Comparison of ENCODE assay signal across 18 cellular contexts in the genomic region with DNA sequence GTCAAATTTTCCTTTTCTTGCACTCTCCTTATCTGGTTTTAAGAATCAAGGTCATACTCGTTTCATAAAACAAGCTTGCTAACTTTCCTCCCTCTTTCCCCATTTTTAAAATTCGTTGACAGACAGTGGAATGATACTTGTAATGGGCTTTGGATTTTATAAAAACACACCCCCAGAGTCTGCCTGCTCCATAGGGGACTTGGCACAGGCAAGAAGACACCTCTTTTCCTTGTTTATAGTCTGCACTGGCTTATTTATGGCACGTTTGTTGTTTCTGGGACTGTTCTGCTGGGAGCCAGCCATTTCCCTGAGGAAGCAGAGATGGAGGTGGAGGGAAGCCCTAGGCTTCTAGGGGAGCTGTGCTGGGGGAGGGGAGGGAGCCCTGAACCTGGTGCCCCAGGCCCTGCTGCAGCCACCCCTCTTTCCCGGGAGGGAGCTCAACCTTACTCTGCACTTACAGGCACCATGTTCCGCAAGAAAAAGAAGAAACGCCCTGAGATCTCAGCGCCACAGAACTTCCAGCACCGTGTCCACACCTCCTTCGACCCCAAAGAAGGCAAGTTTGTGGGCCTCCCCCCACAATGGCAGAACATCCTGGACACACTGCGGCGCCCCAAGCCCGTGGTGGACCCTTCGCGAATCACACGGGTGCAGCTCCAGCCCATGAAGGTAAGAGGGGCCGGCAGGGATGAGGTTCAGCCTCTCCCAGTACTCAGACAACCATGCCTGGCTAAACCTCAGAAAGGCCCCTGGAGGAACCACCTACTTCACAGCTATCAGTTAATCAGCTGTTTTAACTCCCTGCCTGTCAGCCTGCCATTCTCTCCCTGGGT. TPM values are rescaled to one million over a fixed set of nuclear protein-coding genes. Genes with fewer than 3 reads are reported as not detected.
DNase-seq lines count a peak whose midpoint lies in the region; ATAC-seq and TF ChIP-seq lines count a peak whose summit lies in the region.
"Had no signal": no experiment of that assay in that cellular context is flagged by ENCODE, and none has a peak within 500 bp of the region (broad histone marks: within the 10 kb centered on the region; RNA-seq: fewer than 3 reads in every experiment).

No MANE protein-coding gene starts in this region.

- peaks cover 0 to 25% of the 10 kb centered on the region in 2 donors for H3K4me1 ChIP-seq in uterus

- peak overlapping the region; percentile 27; the same call in 1 of the 2 replicates for H3K27ac ChIP-seq in SK-N-MC
- H3K27ac ChIP-seq in uterus: peak overlapping the region; percentile 78 to 94
- H3K27ac ChIP-seq: BLaER1 treated with 17β-estradiol and CSF1 and Interleukin-3, amounts not matched to agents 10 nM and 100 nM had no signal

- ATAC-seq in HG03159 (IDR thresholded peaks at IDR 0.05; ENCODE audit: unreplicated experiment): no peak
- ATAC-seq: CD8-positive, alpha-beta T cell had no signal

- H3K27me3 Mint-ChIP-seq in nephron (ENCODE audit: low read depth): peaks cover 12% of the 10 kb centered on the region

- no peaks in the 10 kb centered on the region for H3K27me3 ChIP-seq in uterus
- H3K27me3 ChIP-seq: BLaER1 treated with 17β-estradiol and CSF1 and Interleukin-3, amounts not matched to agents 10 nM and 100 nM had no signal

- TF ChIP-seq POLR2A in uterus (IDR thresholded peaks at IDR 0.05): no peak

- no peak for DNase-seq in HEK293T (ENCODE audit: extremely low spot score)
- DNase-seq in SK-N-MC (ENCODE audit: low read depth, low spot score): no peak
- peak in 1 of 2 donors; percentile 42 for DNase-seq in uterus
- DNase-seq in activated CD4-positive, alpha-beta T cell treated with anti-CD3 and anti-CD28 coated beads for 48 hours: no peak
- DNase-seq in NCI-H2081 (lab: John Stamatoyannopoulos, UW): no peak
- DNase-seq: CD8-positive, alpha-beta T cell; NCI-H1417 treated with DMSO at 0.1 percent for 48 hours; NCI-H187 treated with DMSO at 0.1 percent for 48 hours; NCI-H510A treated with DMSO at 0.1 percent for 48 hours; NCI-H82; SHP77 treated with DMSO at 0.1 percent for 48 hours had no signal

- peak overlapping the region; percentile 23 to 43 (median 24) for H3K27ac Mint-ChIP-seq in nephron
- H3K27ac Mint-ChIP-seq: CD8-positive, alpha-beta T cell had no signal

- POLR2A ChIA-PET in HEK293T (lab: Yijun Ruan, JAX): interaction anchor here (1.2 kb wide), 1 partner anchor 9 kb away, joined by 3 read pairs; no protein-coding TSS in a partner anchor

- no peaks in the 10 kb centered on the region for H3K36me3 ChIP-seq in SK-N-MC (ENCODE audit: insufficient read depth, low read length)
- no peaks in the 10 kb centered on the region for H3K36me3 ChIP-seq in uterus
- H3K36me3 ChIP-seq: BLaER1 treated with 17β-estradiol and CSF1 and Interleukin-3, amounts not matched to agents 10 nM and 100 nM had no signal

- intact Hi-C loops in uterus (cut with DNase I; ENCODE audit: low total_unique reads): no loop called here

- H3K4me3 ChIP-seq in SK-N-MC (no peak overlapping the region), uterus (no peak overlapping the region)
- H3K4me3 ChIP-seq: BLaER1 treated with 17β-estradiol and CSF1 and Interleukin-3, amounts not matched to agents 10 nM and 100 nM had no signal

- H3K36me3 Mint-ChIP-seq in nephron (ENCODE audit: low read depth): no peaks in the 10 kb centered on the region
- H3K36me3 Mint-ChIP-seq: CD8-positive, alpha-beta T cell had no signal

- TF ChIP-seq CTCF in nephron (IDR thresholded peaks at IDR 0.05; ENCODE audit: unreplicated experiment in 3 of 3) (no peak), uterus (IDR thresholded peaks at IDR 0.05) (no peak)

- peaks cover 2% of the 10 kb centered on the region for H3K9me3 Mint-ChIP-seq in nephron
- H3K9me3 Mint-ChIP-seq: CD8-positive, alpha-beta T cell had no signal

- peaks cover 32% of the 10 kb centered on the region for H3K4me1 Mint-ChIP-seq in nephron

- H3K9me3 ChIP-seq in SK-N-MC (ENCODE audit: low read depth, low read length) (no peaks in the 10 kb centered on the region), uterus (no peaks in the 10 kb centered on the region)
- H3K9me3 ChIP-seq: BLaER1 treated with 17β-estradiol and CSF1 and Interleukin-3, amounts not matched to agents 10 nM and 100 nM had no signal

- H3K9ac ChIP-seq in SK-N-MC (ENCODE audit: insufficient read length): no peak overlapping the region
- H3K9ac ChIP-seq: BLaER1 treated with 17β-estradiol and CSF1 and Interleukin-3, amounts not matched to agents 10 nM and 100 nM had no signal

- CTCF ChIA-PET in HEK293T (lab: Yijun Ruan, JAX): interaction anchor here (0.6 to 5.1 kb wide), 5 partner anchors 9 to 160 kb away, joined by 3 to 34 read pairs (median 4); no protein-coding TSS in a partner anchor

- no peak overlapping the region for H3K4me3 Mint-ChIP-seq in nephron
- H3K4me3 Mint-ChIP-seq: CD8-positive, alpha-beta T cell had no signal

TF ChIP-seq in HEK293T, 16 proteins besides CTCF, POLR2A, EP300 and RAD21:
- TF ChIP-seq NFRKB (IDR thresholded peaks at IDR 0.05): no peak
- TF ChIP-seq ZNF384 (IDR thresholded peaks at IDR 0.05): no peak
- TF ChIP-seq FOXK2 (IDR thresholded peaks at IDR 0.05): no peak
- TF ChIP-seq LEF1 (IDR thresholded peaks at IDR 0.05; ENCODE audit: borderline replicate concordance): no peak
- TF ChIP-seq, protein P1, sequence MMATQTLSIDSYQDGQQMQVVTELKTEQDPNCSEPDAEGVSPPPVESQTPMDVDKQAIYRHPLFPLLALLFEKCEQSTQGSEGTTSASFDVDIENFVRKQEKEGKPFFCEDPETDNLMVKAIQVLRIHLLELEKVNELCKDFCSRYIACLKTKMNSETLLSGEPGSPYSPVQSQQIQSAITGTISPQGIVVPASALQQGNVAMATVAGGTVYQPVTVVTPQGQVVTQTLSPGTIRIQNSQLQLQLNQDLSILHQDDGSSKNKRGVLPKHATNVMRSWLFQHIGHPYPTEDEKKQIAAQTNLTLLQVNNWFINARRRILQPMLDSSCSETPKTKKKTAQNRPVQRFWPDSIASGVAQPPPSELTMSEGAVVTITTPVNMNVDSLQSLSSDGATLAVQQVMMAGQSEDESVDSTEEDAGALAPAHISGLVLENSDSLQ (IDR thresholded peaks at IDR 0.05): peak; percentile 63
- no peak for TF ChIP-seq SUZ12 (IDR thresholded peaks at IDR 0.05)
- TF ChIP-seq FOXM1 (IDR thresholded peaks at IDR 0.05; ENCODE audit: borderline replicate concordance): no peak
TF ChIP-seq in HEK293T: peak in this region for 1.

RNA-seq across cellular contexts. Expression of a gene that starts 18.3 kb away (rescaled TPM):
- under 1 TPM in 2 of 4 donors, not detected in 2; 0.28 to 0.52 TPM for total RNA-seq in uterus
- total RNA-seq: CD8-positive, alpha-beta T cell; HT-29; M059J; RPMI7951 had no signal

RNA-seq across cellular contexts. Expression of a gene that starts 25.7 kb away (rescaled TPM):
- total RNA-seq in uterus: 1 to 10 TPM in 3 of 4 donors, not detected in 1; 2.3 to 5.0 (median 3.3) TPM
- total RNA-seq: H4 had no signal

RNA-seq across cellular contexts. Expression of a gene that starts 43.2 kb away (rescaled TPM):
- 10 to 100 TPM in 2 of 4 donors, 1 to 10 TPM in 2; 3.5 to 19.0 (median 9.3) TPM for total RNA-seq in uterus
- total RNA-seq: M059J had no signal

RNA-seq across cellular contexts. Expression of a gene that starts 59.0 kb away (rescaled TPM):
- total RNA-seq in uterus: 10 to 100 TPM in 2 of 4 donors, 1 to 10 TPM in 2; 3.2 to 68.1 (median 8.9) TPM
